In the genomic region with DNA sequence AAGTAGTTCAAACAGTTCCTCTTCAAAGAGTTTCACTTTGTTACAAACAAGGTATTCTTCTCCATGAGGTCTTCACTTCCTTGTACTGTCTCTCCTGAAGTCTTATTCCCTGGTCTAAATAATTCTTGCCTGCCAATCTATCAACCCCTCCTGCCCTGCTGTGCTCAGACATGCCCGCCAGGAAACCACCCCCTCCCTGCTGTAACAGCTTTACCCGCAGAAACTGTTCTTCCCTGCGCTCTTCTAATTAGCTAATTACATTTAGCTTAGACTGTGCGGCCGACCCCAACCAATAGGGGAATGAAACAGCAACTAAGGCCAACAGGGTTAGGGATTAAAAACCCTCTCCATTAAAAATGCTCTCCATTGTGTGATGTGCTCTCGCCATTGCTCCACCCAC, we compare ENCODE assay signal across 10 cellular contexts. TPM values are rescaled to one million over a fixed set of nuclear protein-coding genes. Genes with fewer than 3 reads are reported as not detected.
DNase-seq lines count a peak whose midpoint lies in the region; ATAC-seq lines count a peak whose summit lies in the region.
"Had no signal": no experiment of that assay in that cellular context is flagged by ENCODE, and none has a peak within 500 bp of the region (broad histone marks: within the 10 kb centered on the region; RNA-seq: fewer than 3 reads in every experiment).

No MANE protein-coding gene starts in this region.

- H3K27me3 Mint-ChIP-seq in activated naive CD8-positive, alpha-beta T cell treated with anti-CD3 and anti-CD28 coated beads, Interleukin-2, amount 10 ng/mL, durations not matched to agents 7 days and 5 days, result peaks cover 9% of the 10 kb centered on the region
- peaks cover 8% of the 10 kb centered on the region for H3K27me3 Mint-ChIP-seq in activated naive CD8-positive, alpha-beta T cell treated with anti-CD3 and anti-CD28 coated beads for 36 hours
- H3K27me3 Mint-ChIP-seq in dendritic cell treated with granulocyte-macrophage colony-stimulating factor and Interleukin-4, amounts not matched to agents 40 ng/mL and 50 ng/mL, for 4 days, result no peaks in the 10 kb centered on the region

- peaks cover 18% of the 10 kb centered on the region for H3K9me3 Mint-ChIP-seq in activated naive CD8-positive, alpha-beta T cell treated with anti-CD3 and anti-CD28 coated beads, Interleukin-2, amount 10 ng/mL, durations not matched to agents 7 days and 5 days
- peaks cover 25% of the 10 kb centered on the region for H3K9me3 Mint-ChIP-seq in activated naive CD8-positive, alpha-beta T cell treated with anti-CD3 and anti-CD28 coated beads for 36 hours
- H3K9me3 Mint-ChIP-seq in dendritic cell treated with granulocyte-macrophage colony-stimulating factor and Interleukin-4, amounts not matched to agents 40 ng/mL and 50 ng/mL, for 4 days, result no peaks in the 10 kb centered on the region

- H3K36me3 Mint-ChIP-seq in activated naive CD8-positive, alpha-beta T cell treated with anti-CD3 and anti-CD28 coated beads, Interleukin-2, amount 10 ng/mL, durations not matched to agents 7 days and 5 days, result peaks cover 8% of the 10 kb centered on the region
- peaks cover 5% of the 10 kb centered on the region for H3K36me3 Mint-ChIP-seq in activated naive CD8-positive, alpha-beta T cell treated with anti-CD3 and anti-CD28 coated beads for 36 hours
- no peaks in the 10 kb centered on the region for H3K36me3 Mint-ChIP-seq in dendritic cell treated with granulocyte-macrophage colony-stimulating factor and Interleukin-4, amounts not matched to agents 40 ng/mL and 50 ng/mL, for 4 days (ENCODE audit: low read depth)

- peaks cover 6% of the 10 kb centered on the region for H3K4me1 Mint-ChIP-seq in activated naive CD8-positive, alpha-beta T cell treated with anti-CD3 and anti-CD28 coated beads, Interleukin-2, amount 10 ng/mL, durations not matched to agents 7 days and 5 days
- peaks cover 1% of the 10 kb centered on the region for H3K4me1 Mint-ChIP-seq in activated naive CD8-positive, alpha-beta T cell treated with anti-CD3 and anti-CD28 coated beads for 36 hours
- peaks cover 15% of the 10 kb centered on the region for H3K4me1 Mint-ChIP-seq in dendritic cell treated with granulocyte-macrophage colony-stimulating factor and Interleukin-4, amounts not matched to agents 40 ng/mL and 50 ng/mL, for 4 days (ENCODE audit: low read depth)

- no peak for DNase-seq in activated naive CD8-positive, alpha-beta T cell treated with anti-CD3 and anti-CD28 coated beads, Interleukin-2, amount 10 ng/mL, durations not matched to agents 7 days and 5 days
- no peak for DNase-seq in activated naive CD8-positive, alpha-beta T cell treated with anti-CD3 and anti-CD28 coated beads for 36 hours
- peak; percentile 89 for DNase-seq in NOMO-1 treated with dmso at 0.1 percent for 144 hours (lab: John Stamatoyannopoulos, UW; ENCODE audit: unreplicated experiment)
- DNase-seq in superior temporal gyrus (ENCODE audit: extremely low spot score), result peak; percentile 13
- DNase-seq in DMS79 (lab: John Stamatoyannopoulos, UW), result no peak
- DNase-seq in NCI-H1694 (lab: John Stamatoyannopoulos, UW), result no peak
- DNase-seq: activated effector memory CD4-positive, alpha-beta T cell treated with anti-CD3 and anti-CD28 coated beads, Interleukin-2, amount 50 U/mL, for 16 hours; stimulated activated CD8-positive, alpha-beta memory T cell treated with anti-CD3 and anti-CD28 coated beads, Interleukin-4, amount 100 ng/mL, for 48 hours had no signal

- intact Hi-C loops in dendritic cell treated with granulocyte-macrophage colony-stimulating factor and Interleukin-4, amounts not matched to agents 40 ng/mL and 50 ng/mL, for 4 days (cut with micrococcal nuclease), result no loop called here

- peak overlapping the region; percentile 41 for H3K27ac Mint-ChIP-seq in activated naive CD8-positive, alpha-beta T cell treated with anti-CD3 and anti-CD28 coated beads, Interleukin-2, amount 10 ng/mL, durations not matched to agents 7 days and 5 days
- no peak overlapping the region for H3K27ac Mint-ChIP-seq in activated naive CD8-positive, alpha-beta T cell treated with anti-CD3 and anti-CD28 coated beads for 36 hours
- peak overlapping the region; percentile 92 for H3K27ac Mint-ChIP-seq in dendritic cell treated with granulocyte-macrophage colony-stimulating factor and Interleukin-4, amounts not matched to agents 40 ng/mL and 50 ng/mL, for 4 days

- POLR2A ChIA-PET in activated naive CD8-positive, alpha-beta T cell treated with anti-CD3 and anti-CD28 coated beads, Interleukin-2, amount 10 ng/mL, durations not matched to agents 7 days and 5 days (lab: Charles Lee), result no interaction called here

- no peak for ATAC-seq in activated naive CD8-positive, alpha-beta T cell treated with anti-CD3 and anti-CD28 coated beads, Interleukin-2, amount 10 ng/mL, durations not matched to agents 7 days and 5 days (ENCODE audit: low read depth)
- ATAC-seq in GM18907 (IDR thresholded peaks at IDR 0.05; ENCODE audit: unreplicated experiment), result no peak

- peak overlapping the region; percentile 60 for H3K4me3 Mint-ChIP-seq in activated naive CD8-positive, alpha-beta T cell treated with anti-CD3 and anti-CD28 coated beads, Interleukin-2, amount 10 ng/mL, durations not matched to agents 7 days and 5 days
- no peak overlapping the region for H3K4me3 Mint-ChIP-seq in activated naive CD8-positive, alpha-beta T cell treated with anti-CD3 and anti-CD28 coated beads for 36 hours
- peak overlapping the region; percentile 72 for H3K4me3 Mint-ChIP-seq in dendritic cell treated with granulocyte-macrophage colony-stimulating factor and Interleukin-4, amounts not matched to agents 40 ng/mL and 50 ng/mL, for 4 days

RNA-seq across cellular contexts. Expression of a gene that starts 46.7 kb away (rescaled TPM):
- 10 to 100 TPM; 17.9 to 21.1 TPM for total RNA-seq in activated naive CD8-positive, alpha-beta T cell treated with anti-CD3 and anti-CD28 coated beads, Interleukin-2, amount 10 ng/mL, durations not matched to agents 7 days and 5 days
- total RNA-seq in activated naive CD8-positive, alpha-beta T cell treated with anti-CD3 and anti-CD28 coated beads for 36 hours, result 1 to 10 TPM; 6.1 to 6.8 TPM

RNA-seq across cellular contexts. Expression of a gene that starts 47.0 kb away (rescaled TPM):
- total RNA-seq in activated naive CD8-positive, alpha-beta T cell treated with anti-CD3 and anti-CD28 coated beads, Interleukin-2, amount 10 ng/mL, durations not matched to agents 7 days and 5 days, result 10 to 100 TPM; 25.5 to 27.5 TPM
- 10 to 100 TPM; 35.4 to 36.6 TPM for total RNA-seq in activated naive CD8-positive, alpha-beta T cell treated with anti-CD3 and anti-CD28 coated beads for 36 hours

Comparison
In these comparisons a context has a peak if more than half of its experiments do, and no peak if none do; other contexts are left out.
1. DNase-seq: peak in NOMO-1 treated with dmso at 0.1 percent for 144 hours (single experiment) and superior temporal gyrus (single experiment); none in activated naive CD8-positive, alpha-beta T cell treated with anti-CD3 and anti-CD28 coated beads, Interleukin-2, amount 10 ng/mL, durations not matched to agents 7 days and 5 days (single experiment), activated naive CD8-positive, alpha-beta T cell treated with anti-CD3 and anti-CD28 coated beads for 36 hours (single experiment), DMS79 (single experiment) and NCI-H1694 (single experiment).